8 cellular contexts compared by ENCODE assay signal in genomic region chr7:103279636-103279962, GRCh38. TPM values are rescaled to one million over a fixed set of nuclear protein-coding genes. Genes with fewer than 3 reads are reported as not detected.
DNase-seq lines count a peak whose midpoint lies in the region; ATAC-seq and TF ChIP-seq lines count a peak whose summit lies in the region.
"Not testable (repeated sequence)": the region's sequence is repeated elsewhere in the genome, so short reads cannot be mapped to it uniquely, and the experiment has no call there.

No MANE protein-coding gene starts in this region.

- not testable (repeated sequence) for H3K36me3 Mint-ChIP-seq in IgD-negative memory B cell; neural crest cell (ENCODE audit: low read depth)

- ATAC-seq in GM18511 (IDR thresholded peaks at IDR 0.05; ENCODE audit: unreplicated experiment) (peak; percentile 47), HG02610 (IDR thresholded peaks at IDR 0.05; ENCODE audit: unreplicated experiment) (peak; percentile 39), RWPE2 (ENCODE audit: low read depth) (peak; percentile 59), left cardiac atrium (peak; percentile 47 to 79)

- peaks cover 8 to 11% (median 10%) of the 10 kb centered on the region in 3 donors for H3K4me1 Mint-ChIP-seq in IgD-negative memory B cell
- peaks cover 16% of the 10 kb centered on the region for H3K4me1 Mint-ChIP-seq in neural crest cell

- intact Hi-C loops in left cardiac atrium (cut with DNase I); uterus (cut with DNase I; ENCODE audit: low total_unique reads): not testable (repeated sequence)

- DNase-seq in RWPE2 (ENCODE audit: low spot score) = not testable (repeated sequence)
- DNase-seq in astrocyte of the hippocampus (ENCODE audit: low read depth, low spot score) (peak; percentile 42), left cardiac atrium (peak; percentile 26), neural crest cell (ENCODE audit: low read depth, low spot score) (peak; percentile 18), uterus (peak in 1 of 2 donors; percentile 14)

- H3K27ac Mint-ChIP-seq in IgD-negative memory B cell (peak overlapping the region; percentile 59 to 98 (median 97)), neural crest cell (ENCODE audit: unreplicated experiment) (peak overlapping the region; percentile 23)

- H3K4me3 Mint-ChIP-seq in IgD-negative memory B cell (peak overlapping the region; percentile 85 to 99 (median 94)), neural crest cell (peak overlapping the region; percentile 87)

- not testable (repeated sequence) for H3K27me3 Mint-ChIP-seq in IgD-negative memory B cell
- H3K27me3 Mint-ChIP-seq in neural crest cell (ENCODE audit: low read depth) = peaks cover 34% of the 10 kb centered on the region

- not testable (repeated sequence) for H3K36me3 ChIP-seq in RWPE2 (ENCODE audit: low read depth); uterus

- not testable (repeated sequence) for TF ChIP-seq POLR2A in uterus (IDR thresholded peaks at IDR 0.05)

- not testable (repeated sequence) for H3K9me3 Mint-ChIP-seq in IgD-negative memory B cell, neural crest cell

- not testable (repeated sequence) for H3K9me3 ChIP-seq in RWPE2 (ENCODE audit: severe bottlenecking); uterus

- H3K27ac ChIP-seq in RWPE2 (ENCODE audit: poor library complexity, severe bottlenecking) = peak overlapping the region; percentile 8
- peak overlapping the region in 1 of 2 donors; percentile 73 for H3K27ac ChIP-seq in uterus

- H3K4me3 ChIP-seq in RWPE2 (ENCODE audit: severe bottlenecking) (peak overlapping the region; percentile 35), uterus (peak overlapping the region; percentile 43 to 50)

- not testable (repeated sequence) for TF ChIP-seq CTCF in RWPE2 (IDR thresholded peaks at IDR 0.05; ENCODE audit: poor library complexity, severe bottlenecking); neural crest cell (conservative IDR thresholded peaks at IDR 0.05); uterus (IDR thresholded peaks at IDR 0.05)

- not testable (repeated sequence) for H3K27me3 ChIP-seq in RWPE2 (ENCODE audit: insufficient read depth, poor library complexity, severe bottlenecking); uterus

- not testable (repeated sequence) for H3K4me1 ChIP-seq in RWPE2 (ENCODE audit: insufficient read depth, poor library complexity, severe bottlenecking); uterus

RNA-seq across cellular contexts. Expression of gene PMPCB, which starts 17.6 kb away (rescaled TPM):
- 62.6 TPM for polyA plus RNA-seq in IgD-negative memory B cell
- total RNA-seq in left cardiac atrium (10 to 100 TPM; 49.2 to 55.9 TPM), neural crest cell (64.4 and 69.5 TPM in 2 replicates), uterus (10 to 100 TPM; 29.2 to 85.7 (median 45.6) TPM)
